Comparison of ENCODE assay signal across 9 cellular contexts in genomic region chr22:39351689-39352214, GRCh38. TPM values are rescaled to one million over a fixed set of nuclear protein-coding genes. Genes with fewer than 3 reads are reported as not detected.
DNase-seq lines count a peak whose midpoint lies in the region; ATAC-seq, FAIRE-seq and TF ChIP-seq lines count a peak whose summit lies in the region.
"Had no signal": no experiment of that assay in that cellular context is flagged by ENCODE, and none has a peak within 500 bp of the region (broad histone marks: within the 10 kb centered on the region; RNA-seq: fewer than 3 reads in every experiment).

No MANE protein-coding gene starts in this region.

- H3K27ac ChIP-seq in dorsolateral prefrontal cortex = peak overlapping the region in 57 of 59 donors; percentile 29 to 96 (median 84)

- peak; percentile 53 for FAIRE-seq in GM12892 (lab: Jason Lieb, UNC)

- peak; percentile 25 for DNase-seq in GM12892 (ENCODE audit: insufficient read length)
- DNase-seq in MV-4-11 (lab: John Stamatoyannopoulos, UW) = peak; percentile 45
- DNase-seq in dorsolateral prefrontal cortex = no peak
- DNase-seq in renal cortical epithelial cell (ENCODE audit: low read depth) = peak; percentile 41
- DNase-seq in GOT3 (lab: John Stamatoyannopoulos, UW) = no peak
- DNase-seq in KG1 (lab: John Stamatoyannopoulos, UW) = no peak
- no peak for DNase-seq in AG08396 (ENCODE audit: low spot score)
- DNase-seq: occipital lobe had no signal

- peak overlapping the region in 52 of 59 donors; percentile 60 to 94 (median 83) for H3K4me3 ChIP-seq in dorsolateral prefrontal cortex

- TF ChIP-seq POLR2A in GM12892 (IDR thresholded peaks at IDR 0.05; ENCODE audit: low read depth, low read length) = no peak

- no peaks in the 10 kb centered on the region for H3K27me3 ChIP-seq in dorsolateral prefrontal cortex

- ATAC-seq in GM21786 (IDR thresholded peaks at IDR 0.05; ENCODE audit: unreplicated experiment) = no peak

- TF ChIP-seq CTCF in dorsolateral prefrontal cortex (IDR thresholded peaks at IDR 0.05 in 54 of 56, conservative IDR thresholded peaks at IDR 0.05 in 2 of 56; ENCODE audit: low read depth in 1 of 56, partially characterized antibody in 56 of 56) = no peak

- intact Hi-C loops in dorsolateral prefrontal cortex (cut with DNase I) = loop anchor here in 1 of 2 donors (5.0 kb wide), 1 partner anchor 36 kb away; no protein-coding TSS in a partner anchor

RNA-seq across cellular contexts. Expression of gene SYNGR1, which starts 2.0 kb away (rescaled TPM):
- 3.1 TPM for polyA plus RNA-seq in GM12892 (2012; ENCODE audit: missing spikeins)
- total RNA-seq in dorsolateral prefrontal cortex = 100 to 1,000 TPM; 108 to 421 (median 288) TPM
- total RNA-seq in renal cortical epithelial cell = 11.9 TPM in 1 of 2 replicates, not detected in the other

RNA-seq across cellular contexts. Expression of gene RPL3, which starts 32.3 kb away (rescaled TPM):
- 4,953 TPM for polyA plus RNA-seq in GM12892 (2012; ENCODE audit: missing spikeins)
- total RNA-seq in dorsolateral prefrontal cortex (100 to 1,000 TPM; 562 to 963 (median 699) TPM), renal cortical epithelial cell (1,714 and 3,145 TPM in 2 replicates)

RNA-seq across cellular contexts. Expression of gene TAB1, which starts 47.8 kb away (rescaled TPM):
- 6.8 TPM for polyA plus RNA-seq in GM12892 (2012; ENCODE audit: missing spikeins)
- total RNA-seq in dorsolateral prefrontal cortex = 10 to 100 TPM; 25.2 to 75.7 (median 46.7) TPM
- 7.5 and 18.7 TPM in 2 replicates for total RNA-seq in renal cortical epithelial cell

Comparison
In these comparisons a context has a peak if more than half of its experiments do, and no peak if none do; other contexts are left out.
1. DNase-seq: peak in GM12892 (single experiment), MV-4-11 (single experiment) and renal cortical epithelial cell (single experiment); none in dorsolateral prefrontal cortex (0 of 10), GOT3 (single experiment), KG1 (single experiment) and AG08396 (single experiment).